ENCODE assay signal across 1 cellular context in the genomic region with DNA sequence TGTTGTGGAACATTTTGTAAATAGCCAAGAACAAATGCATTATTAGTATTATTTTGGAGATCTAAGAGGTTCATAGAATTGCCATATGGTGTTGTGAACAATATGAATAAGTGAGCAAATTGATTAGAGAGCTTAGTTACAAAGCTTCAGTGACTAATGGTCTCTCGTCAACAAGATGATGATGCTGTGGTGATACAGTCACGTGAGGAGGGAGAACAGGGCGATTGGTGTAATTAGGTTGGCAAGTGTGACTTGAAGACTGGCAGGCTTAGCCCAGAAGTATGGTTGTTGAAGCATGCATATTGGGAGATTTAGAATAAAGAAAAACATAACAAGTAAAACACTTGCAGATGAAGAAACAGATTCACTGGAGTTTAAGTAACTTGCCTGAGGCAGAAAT.
TF ChIP-seq lines count a peak whose summit lies in the region.

No MANE protein-coding gene starts in this region.

TF ChIP-seq in GM23338, 12 proteins besides CTCF, POLR2A, EP300 and RAD21:
- TF ChIP-seq, protein P1, sequence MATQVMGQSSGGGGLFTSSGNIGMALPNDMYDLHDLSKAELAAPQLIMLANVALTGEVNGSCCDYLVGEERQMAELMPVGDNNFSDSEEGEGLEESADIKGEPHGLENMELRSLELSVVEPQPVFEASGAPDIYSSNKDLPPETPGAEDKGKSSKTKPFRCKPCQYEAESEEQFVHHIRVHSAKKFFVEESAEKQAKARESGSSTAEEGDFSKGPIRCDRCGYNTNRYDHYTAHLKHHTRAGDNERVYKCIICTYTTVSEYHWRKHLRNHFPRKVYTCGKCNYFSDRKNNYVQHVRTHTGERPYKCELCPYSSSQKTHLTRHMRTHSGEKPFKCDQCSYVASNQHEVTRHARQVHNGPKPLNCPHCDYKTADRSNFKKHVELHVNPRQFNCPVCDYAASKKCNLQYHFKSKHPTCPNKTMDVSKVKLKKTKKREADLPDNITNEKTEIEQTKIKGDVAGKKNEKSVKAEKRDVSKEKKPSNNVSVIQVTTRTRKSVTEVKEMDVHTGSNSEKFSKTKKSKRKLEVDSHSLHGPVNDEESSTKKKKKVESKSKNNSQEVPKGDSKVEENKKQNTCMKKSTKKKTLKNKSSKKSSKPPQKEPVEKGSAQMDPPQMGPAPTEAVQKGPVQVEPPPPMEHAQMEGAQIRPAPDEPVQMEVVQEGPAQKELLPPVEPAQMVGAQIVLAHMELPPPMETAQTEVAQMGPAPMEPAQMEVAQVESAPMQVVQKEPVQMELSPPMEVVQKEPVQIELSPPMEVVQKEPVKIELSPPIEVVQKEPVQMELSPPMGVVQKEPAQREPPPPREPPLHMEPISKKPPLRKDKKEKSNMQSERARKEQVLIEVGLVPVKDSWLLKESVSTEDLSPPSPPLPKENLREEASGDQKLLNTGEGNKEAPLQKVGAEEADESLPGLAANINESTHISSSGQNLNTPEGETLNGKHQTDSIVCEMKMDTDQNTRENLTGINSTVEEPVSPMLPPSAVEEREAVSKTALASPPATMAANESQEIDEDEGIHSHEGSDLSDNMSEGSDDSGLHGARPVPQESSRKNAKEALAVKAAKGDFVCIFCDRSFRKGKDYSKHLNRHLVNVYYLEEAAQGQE (IDR thresholded peaks at IDR 0.05; ENCODE audit: unreplicated experiment) = no peak
- TF ChIP-seq JUNB (IDR thresholded peaks at IDR 0.05; ENCODE audit: unreplicated experiment) (no peak), ZNF331 (CRISPR knock-in tag; IDR thresholded peaks at IDR 0.05; ENCODE audit: low read depth) (no peak)
